In the genomic region with DNA sequence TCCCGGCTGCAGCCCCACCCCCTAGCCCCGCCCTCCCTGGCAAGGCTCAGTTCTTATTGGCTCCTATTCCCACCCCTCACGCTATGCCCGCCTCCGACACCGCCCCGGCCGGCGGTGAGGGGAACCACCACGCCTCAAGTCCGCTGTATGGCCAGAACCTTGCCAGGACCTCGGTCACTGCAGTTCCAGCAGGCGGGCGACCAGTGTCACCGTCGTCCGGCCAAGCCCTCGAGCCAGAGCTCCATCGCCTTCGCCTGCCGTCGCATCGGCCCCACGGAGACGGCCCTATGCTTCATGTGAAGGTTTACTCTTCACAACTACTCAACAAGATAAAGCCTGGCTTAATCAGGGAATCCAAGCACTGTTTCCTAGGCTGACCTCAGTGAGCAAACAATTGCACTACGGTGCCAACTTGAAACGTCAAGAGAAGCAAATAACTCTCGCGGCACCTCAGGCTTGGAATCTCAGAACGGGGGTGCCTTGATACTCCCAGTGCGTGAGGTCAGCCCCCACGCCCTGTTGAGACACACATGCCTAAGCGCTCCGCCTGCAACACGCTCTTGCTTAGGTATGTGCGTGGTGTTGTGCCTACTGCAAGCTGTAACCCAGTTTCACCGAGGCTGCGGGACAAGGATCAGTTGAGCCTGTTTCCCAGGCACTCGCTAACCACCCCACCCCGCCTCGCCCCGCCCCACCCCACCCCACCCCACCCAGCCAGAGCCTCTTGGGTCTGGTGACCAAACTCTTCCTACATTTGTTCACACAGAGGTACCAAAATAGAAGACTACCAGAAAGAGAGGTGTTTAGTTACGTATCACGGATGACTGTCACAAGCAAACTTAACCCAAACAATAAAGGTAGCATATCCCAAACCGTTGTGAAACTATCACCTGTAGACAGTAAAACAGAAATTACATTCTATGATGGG, we compare ENCODE assay signal across 1 cellular context.
TF ChIP-seq lines count a peak whose summit lies in the region.

No MANE protein-coding gene starts in this region.

TF ChIP-seq in K562, 482 proteins besides CTCF, POLR2A, EP300 and RAD21 (continues in another document):
- TF ChIP-seq ARNT (IDR thresholded peaks at IDR 0.05) (no peak), ZNF224 (CRISPR knock-in tag; IDR thresholded peaks at IDR 0.05) (no peak), SMAD3 (CRISPR knock-in tag; conservative IDR thresholded peaks at IDR 0.05) (no peak), SREBF2 (CRISPR knock-in tag; IDR thresholded peaks at IDR 0.05) (no peak), ATF1 (CRISPR knock-in tag; IDR thresholded peaks at IDR 0.05) (no peak), ATF1 (tag; IDR thresholded peaks at IDR 0.05) (0 out of 2 replicates have a peak, but pooled peaks have one; percentile 30), POLR2B (IDR thresholded peaks at IDR 0.05; ENCODE audit: low read depth, partially characterized antibody) (no peak), CBX8 (IDR thresholded peaks at IDR 0.05; ENCODE audit: borderline replicate concordance, extremely low read depth, low read depth, low read length, poor library complexity, severe bottlenecking) (no peak), NR2C2 (CRISPR knock-in tag; IDR thresholded peaks at IDR 0.05) (no peak), NR2C2 (tag; IDR thresholded peaks at IDR 0.05) (no peak), KDM1A (IDR thresholded peaks at IDR 0.05) (no peak), L3MBTL2 (IDR thresholded peaks at IDR 0.05) (peak; percentile 87), POLR2G (IDR thresholded peaks at IDR 0.05; ENCODE audit: low read depth, low read length) (0 out of 2 replicates have a peak, but pooled peaks have one; percentile 38), KDM4B (IDR thresholded peaks at IDR 0.05; ENCODE audit: borderline replicate concordance in 2 of 2, low read depth in 1 of 2) (0 out of 4 replicates have a peak, but pooled peaks of 1 of the 2 experiments have one; percentile 56), NCOA6 (IDR thresholded peaks at IDR 0.05) (peak; percentile 47; the same call in 1 of the 2 replicates), CREM (IDR thresholded peaks at IDR 0.05; ENCODE audit: low read depth) (peak; percentile 10; the same call in 1 of the 2 replicates), ZNF778 (CRISPR knock-in tag; IDR thresholded peaks at IDR 0.05) (no peak)
- TF ChIP-seq, protein P1, sequence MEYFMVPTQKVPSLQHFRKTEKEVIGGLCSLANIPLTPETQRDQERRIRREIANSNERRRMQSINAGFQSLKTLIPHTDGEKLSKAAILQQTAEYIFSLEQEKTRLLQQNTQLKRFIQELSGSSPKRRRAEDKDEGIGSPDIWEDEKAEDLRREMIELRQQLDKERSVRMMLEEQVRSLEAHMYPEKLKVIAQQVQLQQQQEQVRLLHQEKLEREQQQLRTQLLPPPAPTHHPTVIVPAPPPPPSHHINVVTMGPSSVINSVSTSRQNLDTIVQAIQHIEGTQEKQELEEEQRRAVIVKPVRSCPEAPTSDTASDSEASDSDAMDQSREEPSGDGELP (CRISPR knock-in tag; IDR thresholded peaks at IDR 0.05; ENCODE audit: borderline replicate concordance): peak; percentile 47; the same call in 1 of the 2 replicates
- TF ChIP-seq, protein P2, sequence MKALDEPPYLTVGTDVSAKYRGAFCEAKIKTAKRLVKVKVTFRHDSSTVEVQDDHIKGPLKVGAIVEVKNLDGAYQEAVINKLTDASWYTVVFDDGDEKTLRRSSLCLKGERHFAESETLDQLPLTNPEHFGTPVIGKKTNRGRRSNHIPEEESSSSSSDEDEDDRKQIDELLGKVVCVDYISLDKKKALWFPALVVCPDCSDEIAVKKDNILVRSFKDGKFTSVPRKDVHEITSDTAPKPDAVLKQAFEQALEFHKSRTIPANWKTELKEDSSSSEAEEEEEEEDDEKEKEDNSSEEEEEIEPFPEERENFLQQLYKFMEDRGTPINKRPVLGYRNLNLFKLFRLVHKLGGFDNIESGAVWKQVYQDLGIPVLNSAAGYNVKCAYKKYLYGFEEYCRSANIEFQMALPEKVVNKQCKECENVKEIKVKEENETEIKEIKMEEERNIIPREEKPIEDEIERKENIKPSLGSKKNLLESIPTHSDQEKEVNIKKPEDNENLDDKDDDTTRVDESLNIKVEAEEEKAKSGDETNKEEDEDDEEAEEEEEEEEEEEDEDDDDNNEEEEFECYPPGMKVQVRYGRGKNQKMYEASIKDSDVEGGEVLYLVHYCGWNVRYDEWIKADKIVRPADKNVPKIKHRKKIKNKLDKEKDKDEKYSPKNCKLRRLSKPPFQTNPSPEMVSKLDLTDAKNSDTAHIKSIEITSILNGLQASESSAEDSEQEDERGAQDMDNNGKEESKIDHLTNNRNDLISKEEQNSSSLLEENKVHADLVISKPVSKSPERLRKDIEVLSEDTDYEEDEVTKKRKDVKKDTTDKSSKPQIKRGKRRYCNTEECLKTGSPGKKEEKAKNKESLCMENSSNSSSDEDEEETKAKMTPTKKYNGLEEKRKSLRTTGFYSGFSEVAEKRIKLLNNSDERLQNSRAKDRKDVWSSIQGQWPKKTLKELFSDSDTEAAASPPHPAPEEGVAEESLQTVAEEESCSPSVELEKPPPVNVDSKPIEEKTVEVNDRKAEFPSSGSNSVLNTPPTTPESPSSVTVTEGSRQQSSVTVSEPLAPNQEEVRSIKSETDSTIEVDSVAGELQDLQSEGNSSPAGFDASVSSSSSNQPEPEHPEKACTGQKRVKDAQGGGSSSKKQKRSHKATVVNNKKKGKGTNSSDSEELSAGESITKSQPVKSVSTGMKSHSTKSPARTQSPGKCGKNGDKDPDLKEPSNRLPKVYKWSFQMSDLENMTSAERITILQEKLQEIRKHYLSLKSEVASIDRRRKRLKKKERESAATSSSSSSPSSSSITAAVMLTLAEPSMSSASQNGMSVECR (CRISPR knock-in tag; IDR thresholded peaks at IDR 0.05): no peak
- TF ChIP-seq, protein P3, sequence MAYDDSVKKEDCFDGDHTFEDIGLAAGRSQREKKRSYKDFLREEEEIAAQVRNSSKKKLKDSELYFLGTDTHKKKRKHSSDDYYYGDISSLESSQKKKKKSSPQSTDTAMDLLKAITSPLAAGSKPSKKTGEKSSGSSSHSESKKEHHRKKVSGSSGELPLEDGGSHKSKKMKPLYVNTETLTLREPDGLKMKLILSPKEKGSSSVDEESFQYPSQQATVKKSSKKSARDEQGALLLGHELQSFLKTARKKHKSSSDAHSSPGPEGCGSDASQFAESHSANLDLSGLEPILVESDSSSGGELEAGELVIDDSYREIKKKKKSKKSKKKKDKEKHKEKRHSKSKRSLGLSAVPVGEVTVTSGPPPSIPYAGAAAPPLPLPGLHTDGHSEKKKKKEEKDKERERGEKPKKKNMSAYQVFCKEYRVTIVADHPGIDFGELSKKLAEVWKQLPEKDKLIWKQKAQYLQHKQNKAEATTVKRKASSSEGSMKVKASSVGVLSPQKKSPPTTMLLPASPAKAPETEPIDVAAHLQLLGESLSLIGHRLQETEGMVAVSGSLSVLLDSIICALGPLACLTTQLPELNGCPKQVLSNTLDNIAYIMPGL (CRISPR knock-in tag; IDR thresholded peaks at IDR 0.05): no peak
- TF ChIP-seq, protein P4, sequence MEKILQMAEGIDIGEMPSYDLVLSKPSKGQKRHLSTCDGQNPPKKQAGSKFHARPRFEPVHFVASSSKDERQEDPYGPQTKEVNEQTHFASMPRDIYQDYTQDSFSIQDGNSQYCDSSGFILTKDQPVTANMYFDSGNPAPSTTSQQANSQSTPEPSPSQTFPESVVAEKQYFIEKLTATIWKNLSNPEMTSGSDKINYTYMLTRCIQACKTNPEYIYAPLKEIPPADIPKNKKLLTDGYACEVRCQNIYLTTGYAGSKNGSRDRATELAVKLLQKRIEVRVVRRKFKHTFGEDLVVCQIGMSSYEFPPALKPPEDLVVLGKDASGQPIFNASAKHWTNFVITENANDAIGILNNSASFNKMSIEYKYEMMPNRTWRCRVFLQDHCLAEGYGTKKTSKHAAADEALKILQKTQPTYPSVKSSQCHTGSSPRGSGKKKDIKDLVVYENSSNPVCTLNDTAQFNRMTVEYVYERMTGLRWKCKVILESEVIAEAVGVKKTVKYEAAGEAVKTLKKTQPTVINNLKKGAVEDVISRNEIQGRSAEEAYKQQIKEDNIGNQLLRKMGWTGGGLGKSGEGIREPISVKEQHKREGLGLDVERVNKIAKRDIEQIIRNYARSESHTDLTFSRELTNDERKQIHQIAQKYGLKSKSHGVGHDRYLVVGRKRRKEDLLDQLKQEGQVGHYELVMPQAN (IDR thresholded peaks at IDR 0.05; ENCODE audit: borderline replicate concordance): no peak
- TF ChIP-seq, protein P5, sequence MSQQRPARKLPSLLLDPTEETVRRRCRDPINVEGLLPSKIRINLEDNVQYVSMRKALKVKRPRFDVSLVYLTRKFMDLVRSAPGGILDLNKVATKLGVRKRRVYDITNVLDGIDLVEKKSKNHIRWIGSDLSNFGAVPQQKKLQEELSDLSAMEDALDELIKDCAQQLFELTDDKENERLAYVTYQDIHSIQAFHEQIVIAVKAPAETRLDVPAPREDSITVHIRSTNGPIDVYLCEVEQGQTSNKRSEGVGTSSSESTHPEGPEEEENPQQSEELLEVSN (IDR thresholded peaks at IDR 0.05; ENCODE audit: borderline replicate concordance in 1 of 2, extremely low read depth in 1 of 2, insufficient read depth in 1 of 2, insufficient read length in 1 of 2, low read depth in 1 of 2, low read length in 1 of 2, poor library complexity in 1 of 2, severe bottlenecking in 1 of 2): peak; percentile 46 to 58
- TF ChIP-seq, protein P6, sequence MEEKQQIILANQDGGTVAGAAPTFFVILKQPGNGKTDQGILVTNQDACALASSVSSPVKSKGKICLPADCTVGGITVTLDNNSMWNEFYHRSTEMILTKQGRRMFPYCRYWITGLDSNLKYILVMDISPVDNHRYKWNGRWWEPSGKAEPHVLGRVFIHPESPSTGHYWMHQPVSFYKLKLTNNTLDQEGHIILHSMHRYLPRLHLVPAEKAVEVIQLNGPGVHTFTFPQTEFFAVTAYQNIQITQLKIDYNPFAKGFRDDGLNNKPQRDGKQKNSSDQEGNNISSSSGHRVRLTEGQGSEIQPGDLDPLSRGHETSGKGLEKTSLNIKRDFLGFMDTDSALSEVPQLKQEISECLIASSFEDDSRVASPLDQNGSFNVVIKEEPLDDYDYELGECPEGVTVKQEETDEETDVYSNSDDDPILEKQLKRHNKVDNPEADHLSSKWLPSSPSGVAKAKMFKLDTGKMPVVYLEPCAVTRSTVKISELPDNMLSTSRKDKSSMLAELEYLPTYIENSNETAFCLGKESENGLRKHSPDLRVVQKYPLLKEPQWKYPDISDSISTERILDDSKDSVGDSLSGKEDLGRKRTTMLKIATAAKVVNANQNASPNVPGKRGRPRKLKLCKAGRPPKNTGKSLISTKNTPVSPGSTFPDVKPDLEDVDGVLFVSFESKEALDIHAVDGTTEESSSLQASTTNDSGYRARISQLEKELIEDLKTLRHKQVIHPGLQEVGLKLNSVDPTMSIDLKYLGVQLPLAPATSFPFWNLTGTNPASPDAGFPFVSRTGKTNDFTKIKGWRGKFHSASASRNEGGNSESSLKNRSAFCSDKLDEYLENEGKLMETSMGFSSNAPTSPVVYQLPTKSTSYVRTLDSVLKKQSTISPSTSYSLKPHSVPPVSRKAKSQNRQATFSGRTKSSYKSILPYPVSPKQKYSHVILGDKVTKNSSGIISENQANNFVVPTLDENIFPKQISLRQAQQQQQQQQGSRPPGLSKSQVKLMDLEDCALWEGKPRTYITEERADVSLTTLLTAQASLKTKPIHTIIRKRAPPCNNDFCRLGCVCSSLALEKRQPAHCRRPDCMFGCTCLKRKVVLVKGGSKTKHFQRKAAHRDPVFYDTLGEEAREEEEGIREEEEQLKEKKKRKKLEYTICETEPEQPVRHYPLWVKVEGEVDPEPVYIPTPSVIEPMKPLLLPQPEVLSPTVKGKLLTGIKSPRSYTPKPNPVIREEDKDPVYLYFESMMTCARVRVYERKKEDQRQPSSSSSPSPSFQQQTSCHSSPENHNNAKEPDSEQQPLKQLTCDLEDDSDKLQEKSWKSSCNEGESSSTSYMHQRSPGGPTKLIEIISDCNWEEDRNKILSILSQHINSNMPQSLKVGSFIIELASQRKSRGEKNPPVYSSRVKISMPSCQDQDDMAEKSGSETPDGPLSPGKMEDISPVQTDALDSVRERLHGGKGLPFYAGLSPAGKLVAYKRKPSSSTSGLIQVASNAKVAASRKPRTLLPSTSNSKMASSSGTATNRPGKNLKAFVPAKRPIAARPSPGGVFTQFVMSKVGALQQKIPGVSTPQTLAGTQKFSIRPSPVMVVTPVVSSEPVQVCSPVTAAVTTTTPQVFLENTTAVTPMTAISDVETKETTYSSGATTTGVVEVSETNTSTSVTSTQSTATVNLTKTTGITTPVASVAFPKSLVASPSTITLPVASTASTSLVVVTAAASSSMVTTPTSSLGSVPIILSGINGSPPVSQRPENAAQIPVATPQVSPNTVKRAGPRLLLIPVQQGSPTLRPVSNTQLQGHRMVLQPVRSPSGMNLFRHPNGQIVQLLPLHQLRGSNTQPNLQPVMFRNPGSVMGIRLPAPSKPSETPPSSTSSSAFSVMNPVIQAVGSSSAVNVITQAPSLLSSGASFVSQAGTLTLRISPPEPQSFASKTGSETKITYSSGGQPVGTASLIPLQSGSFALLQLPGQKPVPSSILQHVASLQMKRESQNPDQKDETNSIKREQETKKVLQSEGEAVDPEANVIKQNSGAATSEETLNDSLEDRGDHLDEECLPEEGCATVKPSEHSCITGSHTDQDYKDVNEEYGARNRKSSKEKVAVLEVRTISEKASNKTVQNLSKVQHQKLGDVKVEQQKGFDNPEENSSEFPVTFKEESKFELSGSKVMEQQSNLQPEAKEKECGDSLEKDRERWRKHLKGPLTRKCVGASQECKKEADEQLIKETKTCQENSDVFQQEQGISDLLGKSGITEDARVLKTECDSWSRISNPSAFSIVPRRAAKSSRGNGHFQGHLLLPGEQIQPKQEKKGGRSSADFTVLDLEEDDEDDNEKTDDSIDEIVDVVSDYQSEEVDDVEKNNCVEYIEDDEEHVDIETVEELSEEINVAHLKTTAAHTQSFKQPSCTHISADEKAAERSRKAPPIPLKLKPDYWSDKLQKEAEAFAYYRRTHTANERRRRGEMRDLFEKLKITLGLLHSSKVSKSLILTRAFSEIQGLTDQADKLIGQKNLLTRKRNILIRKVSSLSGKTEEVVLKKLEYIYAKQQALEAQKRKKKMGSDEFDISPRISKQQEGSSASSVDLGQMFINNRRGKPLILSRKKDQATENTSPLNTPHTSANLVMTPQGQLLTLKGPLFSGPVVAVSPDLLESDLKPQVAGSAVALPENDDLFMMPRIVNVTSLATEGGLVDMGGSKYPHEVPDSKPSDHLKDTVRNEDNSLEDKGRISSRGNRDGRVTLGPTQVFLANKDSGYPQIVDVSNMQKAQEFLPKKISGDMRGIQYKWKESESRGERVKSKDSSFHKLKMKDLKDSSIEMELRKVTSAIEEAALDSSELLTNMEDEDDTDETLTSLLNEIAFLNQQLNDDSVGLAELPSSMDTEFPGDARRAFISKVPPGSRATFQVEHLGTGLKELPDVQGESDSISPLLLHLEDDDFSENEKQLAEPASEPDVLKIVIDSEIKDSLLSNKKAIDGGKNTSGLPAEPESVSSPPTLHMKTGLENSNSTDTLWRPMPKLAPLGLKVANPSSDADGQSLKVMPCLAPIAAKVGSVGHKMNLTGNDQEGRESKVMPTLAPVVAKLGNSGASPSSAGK (IDR thresholded peaks at IDR 0.05): peak; percentile 84
- TF ChIP-seq, protein P7, sequence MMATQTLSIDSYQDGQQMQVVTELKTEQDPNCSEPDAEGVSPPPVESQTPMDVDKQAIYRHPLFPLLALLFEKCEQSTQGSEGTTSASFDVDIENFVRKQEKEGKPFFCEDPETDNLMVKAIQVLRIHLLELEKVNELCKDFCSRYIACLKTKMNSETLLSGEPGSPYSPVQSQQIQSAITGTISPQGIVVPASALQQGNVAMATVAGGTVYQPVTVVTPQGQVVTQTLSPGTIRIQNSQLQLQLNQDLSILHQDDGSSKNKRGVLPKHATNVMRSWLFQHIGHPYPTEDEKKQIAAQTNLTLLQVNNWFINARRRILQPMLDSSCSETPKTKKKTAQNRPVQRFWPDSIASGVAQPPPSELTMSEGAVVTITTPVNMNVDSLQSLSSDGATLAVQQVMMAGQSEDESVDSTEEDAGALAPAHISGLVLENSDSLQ (IDR thresholded peaks at IDR 0.05): peak; percentile 97
- TF ChIP-seq, protein P8, sequence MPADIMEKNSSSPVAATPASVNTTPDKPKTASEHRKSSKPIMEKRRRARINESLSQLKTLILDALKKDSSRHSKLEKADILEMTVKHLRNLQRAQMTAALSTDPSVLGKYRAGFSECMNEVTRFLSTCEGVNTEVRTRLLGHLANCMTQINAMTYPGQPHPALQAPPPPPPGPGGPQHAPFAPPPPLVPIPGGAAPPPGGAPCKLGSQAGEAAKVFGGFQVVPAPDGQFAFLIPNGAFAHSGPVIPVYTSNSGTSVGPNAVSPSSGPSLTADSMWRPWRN (IDR thresholded peaks at IDR 0.05; ENCODE audit: low read depth): no peak
